ENCODE assay signal across 8 cellular contexts in genomic region chr19:17470204-17470841, GRCh38. TPM values are rescaled to one million over a fixed set of nuclear protein-coding genes. Genes with fewer than 3 reads are reported as not detected.
DNase-seq lines count a peak whose midpoint lies in the region; ATAC-seq and TF ChIP-seq lines count a peak whose summit lies in the region.

TSS of gene SLC27A1 (plus strand) at chr19:17470524. CDS start at chr19:17470541, 17 bp downstream.

- no peak within 1 kb of the TSS for H3K27ac ChIP-seq in HEK293 (ENCODE audit: extremely low read depth, low read depth, low read length)
- H3K27ac ChIP-seq in SK-N-MC, result no peak within 1 kb of the TSS
- H3K27ac ChIP-seq in suprapubic skin, result peak within 1 kb of the TSS; percentile 83

- CTCF ChIA-PET in HEK293 (lab: Yijun Ruan, JAX), result interaction anchor here (0.6 to 5.5 kb wide), 2 partner anchors 26 to 76 kb away, joined by 3 to 31 read pairs; no protein-coding TSS in a partner anchor

- H3K9me3 ChIP-seq in HEK293 (ENCODE audit: control insufficient read depth, insufficient read depth, low read depth, low read length) (no peaks in the 10 kb centered on the region), SK-N-MC (ENCODE audit: low read depth, low read length) (no peaks in the 10 kb centered on the region), suprapubic skin (no peaks in the 10 kb centered on the region)

- POLR2A ChIA-PET in HEK293 (lab: Yijun Ruan, JAX), result interaction anchor here (0.5 to 1.4 kb wide), 4 partner anchors 51 to 1166 kb away, joined by 3 to 5 read pairs (median 4); no protein-coding TSS in a partner anchor
- POLR2A ChIA-PET in activated naive CD8-positive, alpha-beta T cell treated with anti-CD3 and anti-CD28 coated beads, Interleukin-2, amount 10 ng/mL, durations not matched to agents 7 days and 5 days (lab: Charles Lee), result interaction anchor here (0.5 to 1.3 kb wide), 3 partner anchors 25 to 64 kb away, joined by 4 to 5 read pairs (median 4); partner anchors contain the start of genes BST2 and MVB12A

- TF ChIP-seq CTCF in HEK293 (tag by site-specific recombination; IDR thresholded peaks at IDR 0.05) (peak; percentile 27; the same call in 1 of the 2 replicates), glutamatergic neuron (IDR thresholded peaks at IDR 0.05; ENCODE audit: partially characterized antibody, unreplicated experiment) (no peak), omental fat pad (IDR thresholded peaks at IDR 0.05) (no peak), suprapubic skin (IDR thresholded peaks at IDR 0.05) (no peak)

- H3K4me3 ChIP-seq in HEK293 (ENCODE audit: low read depth, low read length), result peak within 1 kb of the TSS; percentile 58
- H3K4me3 ChIP-seq in SK-N-MC, result peak within 1 kb of the TSS; percentile 80
- H3K4me3 ChIP-seq in suprapubic skin, result peak within 1 kb of the TSS; percentile 74

- no peaks in the 10 kb centered on the region for H3K27me3 ChIP-seq in suprapubic skin

- H3K9me3 Mint-ChIP-seq in activated naive CD8-positive, alpha-beta T cell treated with anti-CD3 and anti-CD28 coated beads, Interleukin-2, amount 10 ng/mL, durations not matched to agents 7 days and 5 days, result no peaks in the 10 kb centered on the region
- peaks cover 6% of the 10 kb centered on the region for H3K9me3 Mint-ChIP-seq in glutamatergic neuron (ENCODE audit: unreplicated experiment)

- no peaks in the 10 kb centered on the region for H3K36me3 Mint-ChIP-seq in activated naive CD8-positive, alpha-beta T cell treated with anti-CD3 and anti-CD28 coated beads, Interleukin-2, amount 10 ng/mL, durations not matched to agents 7 days and 5 days
- no peaks in the 10 kb centered on the region for H3K36me3 Mint-ChIP-seq in glutamatergic neuron (ENCODE audit: unreplicated experiment)

- TF ChIP-seq POLR2A in suprapubic skin (IDR thresholded peaks at IDR 0.05), result no peak

- TF ChIP-seq EP300 in suprapubic skin (IDR thresholded peaks at IDR 0.05), result no peak

- H3K36me3 ChIP-seq in HEK293 (ENCODE audit: control insufficient read depth in 2 of 2, insufficient read depth in 1 of 2, low read length in 2 of 2) (no peaks in the 10 kb centered on the region), SK-N-MC (ENCODE audit: insufficient read depth, low read length) (no peaks in the 10 kb centered on the region), suprapubic skin (no peaks in the 10 kb centered on the region)

- H3K4me3 Mint-ChIP-seq in activated naive CD8-positive, alpha-beta T cell treated with anti-CD3 and anti-CD28 coated beads, Interleukin-2, amount 10 ng/mL, durations not matched to agents 7 days and 5 days, result peak within 1 kb of the TSS; percentile 97
- peak within 1 kb of the TSS; percentile 99 for H3K4me3 Mint-ChIP-seq in glutamatergic neuron (ENCODE audit: unreplicated experiment)

- H3K9ac ChIP-seq in SK-N-MC (ENCODE audit: insufficient read length), result peak within 1 kb of the TSS; percentile 32

- H3K27ac Mint-ChIP-seq in activated naive CD8-positive, alpha-beta T cell treated with anti-CD3 and anti-CD28 coated beads, Interleukin-2, amount 10 ng/mL, durations not matched to agents 7 days and 5 days, result peak within 1 kb of the TSS; percentile 93
- H3K27ac Mint-ChIP-seq in glutamatergic neuron (ENCODE audit: unreplicated experiment), result peak within 1 kb of the TSS; percentile 95

- H3K4me1 Mint-ChIP-seq in activated naive CD8-positive, alpha-beta T cell treated with anti-CD3 and anti-CD28 coated beads, Interleukin-2, amount 10 ng/mL, durations not matched to agents 7 days and 5 days, result peaks cover 24% of the 10 kb centered on the region
- H3K4me1 Mint-ChIP-seq in glutamatergic neuron (ENCODE audit: low read depth, unreplicated experiment), result peaks cover 10% of the 10 kb centered on the region

- peak; percentile 91 for ATAC-seq in activated naive CD8-positive, alpha-beta T cell treated with anti-CD3 and anti-CD28 coated beads, Interleukin-2, amount 10 ng/mL, durations not matched to agents 7 days and 5 days (ENCODE audit: low read depth)
- peak; percentile 96 for ATAC-seq in omental fat pad (ENCODE audit: low FRiP score)

- peaks cover 18% of the 10 kb centered on the region for H3K27me3 Mint-ChIP-seq in activated naive CD8-positive, alpha-beta T cell treated with anti-CD3 and anti-CD28 coated beads, Interleukin-2, amount 10 ng/mL, durations not matched to agents 7 days and 5 days
- H3K27me3 Mint-ChIP-seq in glutamatergic neuron (ENCODE audit: unreplicated experiment), result peaks cover 5% of the 10 kb centered on the region

- DNase-seq in GF-D8 (lab: John Stamatoyannopoulos, UW) (peak; percentile 92), NAMALWA (ENCODE audit: low spot score) (peak; percentile 99), SK-N-MC (ENCODE audit: low read depth, low spot score) (peak; percentile 87), glutamatergic neuron (peak; percentile 99), omental fat pad (ENCODE audit: low spot score) (peak; percentile 95), suprapubic skin (ENCODE audit: low spot score in 2 of 2) (peak; percentile 99)
- peak; percentile 94 for DNase-seq in activated naive CD8-positive, alpha-beta T cell treated with anti-CD3 and anti-CD28 coated beads, Interleukin-2, amount 10 ng/mL, durations not matched to agents 7 days and 5 days

- WGBS in suprapubic skin, result 0% methylated on average over 23 of the region's 61 CpGs

- H3K4me1 ChIP-seq in HEK293 (ENCODE audit: control insufficient read depth, insufficient read depth, low read length) (peaks cover 6% of the 10 kb centered on the region; the same call in 1 of the 2 replicates), suprapubic skin (peaks cover 48% of the 10 kb centered on the region)

TF ChIP-seq in HEK293, 187 proteins besides CTCF, POLR2A, EP300 and RAD21 (continues in another document):
- no peak for TF ChIP-seq ZNF514 (tag by site-specific recombination; IDR thresholded peaks at IDR 0.05)
- TF ChIP-seq ZNF416 (tag by site-specific recombination; IDR thresholded peaks at IDR 0.05), result no peak
- no peak for TF ChIP-seq ZNF354C (tag by site-specific recombination; IDR thresholded peaks at IDR 0.05; ENCODE audit: borderline replicate concordance, low read depth)
- TF ChIP-seq BCL11A (tag by site-specific recombination; IDR thresholded peaks at IDR 0.05; ENCODE audit: low read depth), result no peak
- no peak for TF ChIP-seq ZNF324 (tag by site-specific recombination; IDR thresholded peaks at IDR 0.05)
- TF ChIP-seq ZNF629 (tag by site-specific recombination; IDR thresholded peaks at IDR 0.05), result no peak
- TF ChIP-seq ZNF664 (tag by site-specific recombination; IDR thresholded peaks at IDR 0.05), result no peak
- no peak for TF ChIP-seq ZNF560 (tag by site-specific recombination; IDR thresholded peaks at IDR 0.05; ENCODE audit: borderline replicate concordance)
- TF ChIP-seq GLIS2 (tag by site-specific recombination; IDR thresholded peaks at IDR 0.05), result peak; percentile 59; the same call in 1 of the 2 replicates
- TF ChIP-seq ZNF777 (tag by site-specific recombination; IDR thresholded peaks at IDR 0.05; ENCODE audit: borderline replicate concordance), result no peak
- TF ChIP-seq ZNF510 (tag by site-specific recombination; IDR thresholded peaks at IDR 0.05; ENCODE audit: insufficient replicate concordance), result no peak
- TF ChIP-seq ZFP3 (tag by site-specific recombination; IDR thresholded peaks at IDR 0.05; ENCODE audit: low read depth), result no peak
- no peak for TF ChIP-seq ZNF555 (tag by site-specific recombination; conservative IDR thresholded peaks at IDR 0.05)
- no peak for TF ChIP-seq ZNF549 (tag by site-specific recombination; IDR thresholded peaks at IDR 0.05)
- no peak; the same call in 1 of the 2 replicates for TF ChIP-seq PRDM10 (tag by site-specific recombination; IDR thresholded peaks at IDR 0.05)
- TF ChIP-seq ZXDB (tag by site-specific recombination; IDR thresholded peaks at IDR 0.05), result no peak
- no peak for TF ChIP-seq ZNF548 (tag by site-specific recombination; IDR thresholded peaks at IDR 0.05)
- no peak for TF ChIP-seq ZBTB21 (tag by site-specific recombination; IDR thresholded peaks at IDR 0.05)
- no peak for TF ChIP-seq ZNF2 (tag by site-specific recombination; IDR thresholded peaks at IDR 0.05)
- no peak for TF ChIP-seq ZBTB17 (tag by site-specific recombination; IDR thresholded peaks at IDR 0.05)
- TF ChIP-seq KLF9 (tag by site-specific recombination; IDR thresholded peaks at IDR 0.05; ENCODE audit: low read depth), result 0 out of 2 replicates have a peak, but pooled peaks have one; percentile 41

RNA-seq across cellular contexts. Expression of gene SLC27A1, which starts in this region (rescaled TPM):
- total RNA-seq in activated naive CD8-positive, alpha-beta T cell treated with anti-CD3 and anti-CD28 coated beads, Interleukin-2, amount 10 ng/mL, durations not matched to agents 7 days and 5 days, result 1 to 10 TPM; 8.4 to 9.8 TPM
- total RNA-seq in glutamatergic neuron (ENCODE audit: unreplicated experiment), result 16.9 TPM
- total RNA-seq in omental fat pad, result 10 to 100 TPM; 26.6 to 52.8 (median 40.4) TPM
- 10 to 100 TPM; 25.3 to 53.4 (median 39.5) TPM for total RNA-seq in suprapubic skin
